Comparison of ENCODE assay signal across 1 cellular context in the genomic region with DNA sequence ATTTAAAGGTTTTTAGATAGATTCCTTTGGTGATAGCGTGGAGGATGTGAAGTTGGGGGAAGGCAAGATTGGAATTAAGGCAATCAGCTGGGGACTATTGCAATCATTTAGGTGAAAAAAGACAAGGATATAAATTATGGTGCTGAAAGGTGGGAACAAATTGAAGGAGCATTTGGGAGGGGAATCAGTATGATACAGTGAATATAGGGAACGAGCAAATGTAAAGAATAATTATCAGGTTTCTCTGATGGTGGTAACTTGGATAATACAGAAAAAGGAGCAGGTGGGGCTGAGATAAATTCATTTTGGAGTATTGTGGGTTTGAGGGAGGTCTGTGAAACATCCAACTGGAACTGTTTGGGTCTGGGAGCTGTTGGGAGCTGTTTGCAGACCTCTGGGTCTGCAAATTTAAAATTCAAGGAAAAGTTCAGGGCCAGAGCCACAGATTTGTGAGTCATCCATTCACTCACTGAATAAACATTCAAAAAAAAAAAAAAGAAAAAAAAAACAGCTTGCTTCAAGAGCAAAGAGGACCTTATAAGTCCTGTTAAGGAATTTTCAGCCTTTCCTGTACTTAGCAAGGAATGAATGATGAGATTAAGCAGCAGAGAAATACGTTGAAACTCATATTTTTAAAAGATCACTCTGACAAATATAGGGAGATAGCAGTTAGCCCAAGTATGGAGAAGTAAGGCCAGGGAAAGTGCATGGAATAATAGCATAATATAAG.
TF ChIP-seq lines count a peak whose summit lies in the region.

No MANE protein-coding gene starts in this region.

TF ChIP-seq in HepG2, 621 proteins besides CTCF, POLR2A, EP300 and RAD21 (continued from another document and continues in another):
- TF ChIP-seq, protein P1, sequence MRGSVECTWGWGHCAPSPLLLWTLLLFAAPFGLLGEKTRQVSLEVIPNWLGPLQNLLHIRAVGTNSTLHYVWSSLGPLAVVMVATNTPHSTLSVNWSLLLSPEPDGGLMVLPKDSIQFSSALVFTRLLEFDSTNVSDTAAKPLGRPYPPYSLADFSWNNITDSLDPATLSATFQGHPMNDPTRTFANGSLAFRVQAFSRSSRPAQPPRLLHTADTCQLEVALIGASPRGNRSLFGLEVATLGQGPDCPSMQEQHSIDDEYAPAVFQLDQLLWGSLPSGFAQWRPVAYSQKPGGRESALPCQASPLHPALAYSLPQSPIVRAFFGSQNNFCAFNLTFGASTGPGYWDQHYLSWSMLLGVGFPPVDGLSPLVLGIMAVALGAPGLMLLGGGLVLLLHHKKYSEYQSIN (CRISPR knock-in tag; IDR thresholded peaks at IDR 0.05; ENCODE audit: borderline replicate concordance), result no peak
- TF ChIP-seq CHD2 (IDR thresholded peaks at IDR 0.05; ENCODE audit: low read depth, low read length) (no peak), ZFAT (CRISPR knock-in tag; conservative IDR thresholded peaks at IDR 0.05) (no peak), ZNF672 (CRISPR knock-in tag; IDR thresholded peaks at IDR 0.05) (no peak), ONECUT2 (CRISPR knock-in tag; IDR thresholded peaks at IDR 0.05) (no peak; the same call in 1 of the 2 replicates), NBN (conservative IDR thresholded peaks at IDR 0.05) (no peak), MIER3 (CRISPR knock-in tag; IDR thresholded peaks at IDR 0.05; ENCODE audit: borderline replicate concordance) (no peak; the same call in 1 of the 2 replicates), ZNF782 (CRISPR knock-in tag; IDR thresholded peaks at IDR 0.05; ENCODE audit: borderline replicate concordance) (no peak), ZNF430 (CRISPR knock-in tag; IDR thresholded peaks at IDR 0.05) (no peak), TCF12 (IDR thresholded peaks at IDR 0.05) (no peak), TCF12 (CRISPR knock-in tag; IDR thresholded peaks at IDR 0.05) (no peak), ELF3 (CRISPR knock-in tag; IDR thresholded peaks at IDR 0.05) (peak; percentile 55), ZNF24 (IDR thresholded peaks at IDR 0.05) (no peak), ZNF264 (CRISPR knock-in tag; IDR thresholded peaks at IDR 0.05) (no peak), ARNTL (CRISPR knock-in tag; IDR thresholded peaks at IDR 0.05) (peak; percentile 47; the same call in 1 of the 2 replicates), ZSCAN22 (CRISPR knock-in tag; IDR thresholded peaks at IDR 0.05) (no peak), MEF2D (CRISPR knock-in tag; IDR thresholded peaks at IDR 0.05) (no peak), ZNF124 (CRISPR knock-in tag; IDR thresholded peaks at IDR 0.05) (no peak), DNMT3B (CRISPR knock-in tag; conservative IDR thresholded peaks at IDR 0.05) (no peak), ZNF598 (CRISPR knock-in tag; IDR thresholded peaks at IDR 0.05; ENCODE audit: borderline replicate concordance) (no peak), CEBPG (CRISPR knock-in tag; IDR thresholded peaks at IDR 0.05) (no peak; the same call in 1 of the 2 replicates), KDM5A (IDR thresholded peaks at IDR 0.05; ENCODE audit: borderline replicate concordance, low read length) (no peak; the same call in 1 of the 2 replicates), GFI1 (CRISPR knock-in tag; IDR thresholded peaks at IDR 0.05; ENCODE audit: borderline replicate concordance) (peak; percentile 70; the same call in 1 of the 2 replicates), RBM22 (optimal IDR thresholded peaks at IDR 0.05; ENCODE audit: low read length) (no peak), HDAC6 (IDR thresholded peaks at IDR 0.05; ENCODE audit: low read depth, low read length) (no peak), ZSCAN29 (CRISPR knock-in tag; conservative IDR thresholded peaks at IDR 0.05) (no peak)
- TF ChIP-seq, protein P2, sequence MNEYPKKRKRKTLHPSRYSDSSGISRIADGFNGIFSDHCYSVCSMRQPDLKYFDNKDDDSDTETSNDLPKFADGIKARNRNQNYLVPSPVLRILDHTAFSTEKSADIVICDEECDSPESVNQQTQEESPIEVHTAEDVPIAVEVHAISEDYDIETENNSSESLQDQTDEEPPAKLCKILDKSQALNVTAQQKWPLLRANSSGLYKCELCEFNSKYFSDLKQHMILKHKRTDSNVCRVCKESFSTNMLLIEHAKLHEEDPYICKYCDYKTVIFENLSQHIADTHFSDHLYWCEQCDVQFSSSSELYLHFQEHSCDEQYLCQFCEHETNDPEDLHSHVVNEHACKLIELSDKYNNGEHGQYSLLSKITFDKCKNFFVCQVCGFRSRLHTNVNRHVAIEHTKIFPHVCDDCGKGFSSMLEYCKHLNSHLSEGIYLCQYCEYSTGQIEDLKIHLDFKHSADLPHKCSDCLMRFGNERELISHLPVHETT (CRISPR knock-in tag; conservative IDR thresholded peaks at IDR 0.05), result no peak
- TF ChIP-seq, protein P3, sequence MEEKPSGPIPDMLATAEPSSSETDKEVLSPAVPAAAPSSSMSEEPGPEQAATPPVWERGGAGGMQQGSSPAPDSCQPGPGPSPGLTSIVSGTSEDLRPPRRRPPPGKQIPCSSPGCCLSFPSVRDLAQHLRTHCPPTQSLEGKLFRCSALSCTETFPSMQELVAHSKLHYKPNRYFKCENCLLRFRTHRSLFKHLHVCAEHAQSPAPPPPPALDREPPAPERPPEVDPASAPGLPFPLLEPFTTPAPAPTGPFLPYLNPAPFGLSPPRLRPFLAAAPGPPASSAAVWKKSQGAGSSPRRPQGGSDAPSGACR (CRISPR knock-in tag; IDR thresholded peaks at IDR 0.05), result no peak
- TF ChIP-seq, protein P4, sequence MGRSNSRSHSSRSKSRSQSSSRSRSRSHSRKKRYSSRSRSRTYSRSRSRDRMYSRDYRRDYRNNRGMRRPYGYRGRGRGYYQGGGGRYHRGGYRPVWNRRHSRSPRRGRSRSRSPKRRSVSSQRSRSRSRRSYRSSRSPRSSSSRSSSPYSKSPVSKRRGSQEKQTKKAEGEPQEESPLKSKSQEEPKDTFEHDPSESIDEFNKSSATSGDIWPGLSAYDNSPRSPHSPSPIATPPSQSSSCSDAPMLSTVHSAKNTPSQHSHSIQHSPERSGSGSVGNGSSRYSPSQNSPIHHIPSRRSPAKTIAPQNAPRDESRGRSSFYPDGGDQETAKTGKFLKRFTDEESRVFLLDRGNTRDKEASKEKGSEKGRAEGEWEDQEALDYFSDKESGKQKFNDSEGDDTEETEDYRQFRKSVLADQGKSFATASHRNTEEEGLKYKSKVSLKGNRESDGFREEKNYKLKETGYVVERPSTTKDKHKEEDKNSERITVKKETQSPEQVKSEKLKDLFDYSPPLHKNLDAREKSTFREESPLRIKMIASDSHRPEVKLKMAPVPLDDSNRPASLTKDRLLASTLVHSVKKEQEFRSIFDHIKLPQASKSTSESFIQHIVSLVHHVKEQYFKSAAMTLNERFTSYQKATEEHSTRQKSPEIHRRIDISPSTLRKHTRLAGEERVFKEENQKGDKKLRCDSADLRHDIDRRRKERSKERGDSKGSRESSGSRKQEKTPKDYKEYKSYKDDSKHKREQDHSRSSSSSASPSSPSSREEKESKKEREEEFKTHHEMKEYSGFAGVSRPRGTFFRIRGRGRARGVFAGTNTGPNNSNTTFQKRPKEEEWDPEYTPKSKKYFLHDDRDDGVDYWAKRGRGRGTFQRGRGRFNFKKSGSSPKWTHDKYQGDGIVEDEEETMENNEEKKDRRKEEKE (IDR thresholded peaks at IDR 0.05), result no peak
- TF ChIP-seq, protein P5, sequence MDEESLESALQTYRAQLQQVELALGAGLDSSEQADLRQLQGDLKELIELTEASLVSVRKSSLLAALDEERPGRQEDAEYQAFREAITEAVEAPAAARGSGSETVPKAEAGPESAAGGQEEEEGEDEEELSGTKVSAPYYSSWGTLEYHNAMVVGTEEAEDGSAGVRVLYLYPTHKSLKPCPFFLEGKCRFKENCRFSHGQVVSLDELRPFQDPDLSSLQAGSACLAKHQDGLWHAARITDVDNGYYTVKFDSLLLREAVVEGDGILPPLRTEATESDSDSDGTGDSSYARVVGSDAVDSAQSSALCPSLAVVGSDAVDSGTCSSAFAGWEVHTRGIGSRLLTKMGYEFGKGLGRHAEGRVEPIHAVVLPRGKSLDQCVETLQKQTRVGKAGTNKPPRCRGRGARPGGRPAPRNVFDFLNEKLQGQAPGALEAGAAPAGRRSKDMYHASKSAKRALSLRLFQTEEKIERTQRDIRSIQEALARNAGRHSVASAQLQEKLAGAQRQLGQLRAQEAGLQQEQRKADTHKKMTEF (CRISPR knock-in tag; IDR thresholded peaks at IDR 0.05), result peak; percentile 49; the same call in 1 of the 2 replicates
- TF ChIP-seq, protein P6, sequence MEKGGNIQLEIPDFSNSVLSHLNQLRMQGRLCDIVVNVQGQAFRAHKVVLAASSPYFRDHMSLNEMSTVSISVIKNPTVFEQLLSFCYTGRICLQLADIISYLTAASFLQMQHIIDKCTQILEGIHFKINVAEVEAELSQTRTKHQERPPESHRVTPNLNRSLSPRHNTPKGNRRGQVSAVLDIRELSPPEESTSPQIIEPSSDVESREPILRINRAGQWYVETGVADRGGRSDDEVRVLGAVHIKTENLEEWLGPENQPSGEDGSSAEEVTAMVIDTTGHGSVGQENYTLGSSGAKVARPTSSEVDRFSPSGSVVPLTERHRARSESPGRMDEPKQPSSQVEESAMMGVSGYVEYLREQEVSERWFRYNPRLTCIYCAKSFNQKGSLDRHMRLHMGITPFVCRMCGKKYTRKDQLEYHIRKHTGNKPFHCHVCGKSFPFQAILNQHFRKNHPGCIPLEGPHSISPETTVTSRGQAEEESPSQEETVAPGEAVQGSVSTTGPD (CRISPR knock-in tag; IDR thresholded peaks at IDR 0.05), result no peak
- TF ChIP-seq, protein P7, sequence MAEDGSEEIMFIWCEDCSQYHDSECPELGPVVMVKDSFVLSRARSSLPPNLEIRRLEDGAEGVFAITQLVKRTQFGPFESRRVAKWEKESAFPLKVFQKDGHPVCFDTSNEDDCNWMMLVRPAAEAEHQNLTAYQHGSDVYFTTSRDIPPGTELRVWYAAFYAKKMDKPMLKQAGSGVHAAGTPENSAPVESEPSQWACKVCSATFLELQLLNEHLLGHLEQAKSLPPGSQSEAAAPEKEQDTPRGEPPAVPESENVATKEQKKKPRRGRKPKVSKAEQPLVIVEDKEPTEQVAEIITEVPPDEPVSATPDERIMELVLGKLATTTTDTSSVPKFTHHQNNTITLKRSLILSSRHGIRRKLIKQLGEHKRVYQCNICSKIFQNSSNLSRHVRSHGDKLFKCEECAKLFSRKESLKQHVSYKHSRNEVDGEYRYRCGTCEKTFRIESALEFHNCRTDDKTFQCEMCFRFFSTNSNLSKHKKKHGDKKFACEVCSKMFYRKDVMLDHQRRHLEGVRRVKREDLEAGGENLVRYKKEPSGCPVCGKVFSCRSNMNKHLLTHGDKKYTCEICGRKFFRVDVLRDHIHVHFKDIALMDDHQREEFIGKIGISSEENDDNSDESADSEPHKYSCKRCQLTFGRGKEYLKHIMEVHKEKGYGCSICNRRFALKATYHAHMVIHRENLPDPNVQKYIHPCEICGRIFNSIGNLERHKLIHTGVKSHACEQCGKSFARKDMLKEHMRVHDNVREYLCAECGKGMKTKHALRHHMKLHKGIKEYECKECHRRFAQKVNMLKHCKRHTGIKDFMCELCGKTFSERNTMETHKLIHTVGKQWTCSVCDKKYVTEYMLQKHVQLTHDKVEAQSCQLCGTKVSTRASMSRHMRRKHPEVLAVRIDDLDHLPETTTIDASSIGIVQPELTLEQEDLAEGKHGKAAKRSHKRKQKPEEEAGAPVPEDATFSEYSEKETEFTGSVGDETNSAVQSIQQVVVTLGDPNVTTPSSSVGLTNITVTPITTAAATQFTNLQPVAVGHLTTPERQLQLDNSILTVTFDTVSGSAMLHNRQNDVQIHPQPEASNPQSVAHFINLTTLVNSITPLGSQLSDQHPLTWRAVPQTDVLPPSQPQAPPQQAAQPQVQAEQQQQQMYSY (CRISPR knock-in tag; IDR thresholded peaks at IDR 0.05), result no peak
- TF ChIP-seq, protein P8, sequence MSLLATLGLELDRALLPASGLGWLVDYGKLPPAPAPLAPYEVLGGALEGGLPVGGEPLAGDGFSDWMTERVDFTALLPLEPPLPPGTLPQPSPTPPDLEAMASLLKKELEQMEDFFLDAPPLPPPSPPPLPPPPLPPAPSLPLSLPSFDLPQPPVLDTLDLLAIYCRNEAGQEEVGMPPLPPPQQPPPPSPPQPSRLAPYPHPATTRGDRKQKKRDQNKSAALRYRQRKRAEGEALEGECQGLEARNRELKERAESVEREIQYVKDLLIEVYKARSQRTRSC (CRISPR knock-in tag; IDR thresholded peaks at IDR 0.05; ENCODE audit: low read depth), result no peak
- TF ChIP-seq, protein P9, sequence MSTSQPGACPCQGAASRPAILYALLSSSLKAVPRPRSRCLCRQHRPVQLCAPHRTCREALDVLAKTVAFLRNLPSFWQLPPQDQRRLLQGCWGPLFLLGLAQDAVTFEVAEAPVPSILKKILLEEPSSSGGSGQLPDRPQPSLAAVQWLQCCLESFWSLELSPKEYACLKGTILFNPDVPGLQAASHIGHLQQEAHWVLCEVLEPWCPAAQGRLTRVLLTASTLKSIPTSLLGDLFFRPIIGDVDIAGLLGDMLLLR (CRISPR knock-in tag; IDR thresholded peaks at IDR 0.05), result no peak
- TF ChIP-seq, protein P10, sequence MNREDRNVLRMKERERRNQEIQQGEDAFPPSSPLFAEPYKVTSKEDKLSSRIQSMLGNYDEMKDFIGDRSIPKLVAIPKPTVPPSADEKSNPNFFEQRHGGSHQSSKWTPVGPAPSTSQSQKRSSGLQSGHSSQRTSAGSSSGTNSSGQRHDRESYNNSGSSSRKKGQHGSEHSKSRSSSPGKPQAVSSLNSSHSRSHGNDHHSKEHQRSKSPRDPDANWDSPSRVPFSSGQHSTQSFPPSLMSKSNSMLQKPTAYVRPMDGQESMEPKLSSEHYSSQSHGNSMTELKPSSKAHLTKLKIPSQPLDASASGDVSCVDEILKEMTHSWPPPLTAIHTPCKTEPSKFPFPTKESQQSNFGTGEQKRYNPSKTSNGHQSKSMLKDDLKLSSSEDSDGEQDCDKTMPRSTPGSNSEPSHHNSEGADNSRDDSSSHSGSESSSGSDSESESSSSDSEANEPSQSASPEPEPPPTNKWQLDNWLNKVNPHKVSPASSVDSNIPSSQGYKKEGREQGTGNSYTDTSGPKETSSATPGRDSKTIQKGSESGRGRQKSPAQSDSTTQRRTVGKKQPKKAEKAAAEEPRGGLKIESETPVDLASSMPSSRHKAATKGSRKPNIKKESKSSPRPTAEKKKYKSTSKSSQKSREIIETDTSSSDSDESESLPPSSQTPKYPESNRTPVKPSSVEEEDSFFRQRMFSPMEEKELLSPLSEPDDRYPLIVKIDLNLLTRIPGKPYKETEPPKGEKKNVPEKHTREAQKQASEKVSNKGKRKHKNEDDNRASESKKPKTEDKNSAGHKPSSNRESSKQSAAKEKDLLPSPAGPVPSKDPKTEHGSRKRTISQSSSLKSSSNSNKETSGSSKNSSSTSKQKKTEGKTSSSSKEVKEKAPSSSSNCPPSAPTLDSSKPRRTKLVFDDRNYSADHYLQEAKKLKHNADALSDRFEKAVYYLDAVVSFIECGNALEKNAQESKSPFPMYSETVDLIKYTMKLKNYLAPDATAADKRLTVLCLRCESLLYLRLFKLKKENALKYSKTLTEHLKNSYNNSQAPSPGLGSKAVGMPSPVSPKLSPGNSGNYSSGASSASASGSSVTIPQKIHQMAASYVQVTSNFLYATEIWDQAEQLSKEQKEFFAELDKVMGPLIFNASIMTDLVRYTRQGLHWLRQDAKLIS (CRISPR knock-in tag; IDR thresholded peaks at IDR 0.05), result no peak
- TF ChIP-seq, protein P11, sequence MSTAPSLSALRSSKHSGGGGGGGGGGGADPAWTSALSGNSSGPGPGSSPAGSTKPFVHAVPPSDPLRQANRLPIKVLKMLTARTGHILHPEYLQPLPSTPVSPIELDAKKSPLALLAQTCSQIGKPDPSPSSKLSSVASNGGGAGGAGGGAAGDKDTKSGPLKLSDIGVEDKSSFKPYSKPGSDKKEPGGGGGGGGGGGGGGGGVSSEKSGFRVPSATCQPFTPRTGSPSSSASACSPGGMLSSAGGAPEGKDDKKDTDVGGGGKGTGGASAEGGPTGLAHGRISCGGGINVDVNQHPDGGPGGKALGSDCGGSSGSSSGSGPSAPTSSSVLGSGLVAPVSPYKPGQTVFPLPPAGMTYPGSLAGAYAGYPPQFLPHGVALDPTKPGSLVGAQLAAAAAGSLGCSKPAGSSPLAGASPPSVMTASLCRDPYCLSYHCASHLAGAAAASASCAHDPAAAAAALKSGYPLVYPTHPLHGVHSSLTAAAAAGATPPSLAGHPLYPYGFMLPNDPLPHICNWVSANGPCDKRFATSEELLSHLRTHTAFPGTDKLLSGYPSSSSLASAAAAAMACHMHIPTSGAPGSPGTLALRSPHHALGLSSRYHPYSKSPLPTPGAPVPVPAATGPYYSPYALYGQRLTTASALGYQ (CRISPR knock-in tag; IDR thresholded peaks at IDR 0.05), result peak; percentile 58; the same call in 1 of the 2 replicates
